Comparison of ENCODE assay signal across 10 cellular contexts in genomic region chr7:121084748-121085336, GRCh38.
DNase-seq lines count a peak whose midpoint lies in the region; ATAC-seq, FAIRE-seq and TF ChIP-seq lines count a peak whose summit lies in the region.
"Had no signal": no experiment of that assay in that cellular context is flagged by ENCODE, and none has a peak within 500 bp of the region (broad histone marks: within the 10 kb centered on the region; RNA-seq: fewer than 3 reads in every experiment).

No MANE protein-coding gene starts in this region.

- H3K36me3 ChIP-seq in bronchial epithelial cell (ENCODE audit: control insufficient read depth, insufficient read depth, low read length) = no peaks in the 10 kb centered on the region

- no peak for FAIRE-seq in bronchial epithelial cell (lab: Jason Lieb, UNC)

- no peak for ATAC-seq in GM21619 (IDR thresholded peaks at IDR 0.05; ENCODE audit: unreplicated experiment)
- ATAC-seq: stimulated activated effector memory CD8-positive, alpha-beta T cell treated with anti-CD3 and anti-CD28 coated beads, Interleukin-12 subunit alpha, Interleukin-12 subunit beta, amount 100 ng/mL, for 72 hours had no signal

- no peak overlapping the region for H3K4me3 ChIP-seq in bronchial epithelial cell (ENCODE audit: low read depth, low read length)

- DNase-seq in NCI-H1694 treated with DMSO at 0.1 percent for 48 hours (lab: John Stamatoyannopoulos, UW) (peak; percentile 7), NCI-H1694 (lab: John Stamatoyannopoulos, UW) (no peak), bronchial epithelial cell (ENCODE audit: low read depth) (peak; percentile 75), kidney glomerular epithelial cell (lab: John Stamatoyannopoulos, UW) (peak; percentile 78), NCI-H187 treated with DMSO at 0.1 percent for 48 hours (lab: John Stamatoyannopoulos, UW) (no peak), DMS79 treated with DMSO at 0.1 percent for 48 hours (lab: John Stamatoyannopoulos, UW) (no peak)
- no peak for DNase-seq in stimulated activated CD4-positive, alpha-beta T cell treated with anti-CD3 and anti-CD28 coated beads, Interleukin-2, amount 100 ng/mL, for 24 hours
- DNase-seq: NCI-H446 had no signal

- no peak for TF ChIP-seq CTCF in bronchial epithelial cell (IDR thresholded peaks at IDR 0.05; ENCODE audit: insufficient read depth, low read length, severe bottlenecking)

- H3K27me3 ChIP-seq in bronchial epithelial cell (ENCODE audit: control insufficient read depth, insufficient read depth, low read length) = no peaks in the 10 kb centered on the region

Comparison
In these comparisons a context has a peak if more than half of its experiments do, and no peak if none do; other contexts are left out.
1. DNase-seq: peak in NCI-H1694 treated with DMSO at 0.1 percent for 48 hours (single experiment), bronchial epithelial cell (single experiment) and kidney glomerular epithelial cell (single experiment); none in NCI-H1694 (single experiment), NCI-H187 treated with DMSO at 0.1 percent for 48 hours (single experiment), stimulated activated CD4-positive, alpha-beta T cell treated with anti-CD3 and anti-CD28 coated beads, Interleukin-2, amount 100 ng/mL, for 24 hours (0 of 2) and DMS79 treated with DMSO at 0.1 percent for 48 hours (single experiment).